ENCODE assay signal across 9 cellular contexts in the genomic region with DNA sequence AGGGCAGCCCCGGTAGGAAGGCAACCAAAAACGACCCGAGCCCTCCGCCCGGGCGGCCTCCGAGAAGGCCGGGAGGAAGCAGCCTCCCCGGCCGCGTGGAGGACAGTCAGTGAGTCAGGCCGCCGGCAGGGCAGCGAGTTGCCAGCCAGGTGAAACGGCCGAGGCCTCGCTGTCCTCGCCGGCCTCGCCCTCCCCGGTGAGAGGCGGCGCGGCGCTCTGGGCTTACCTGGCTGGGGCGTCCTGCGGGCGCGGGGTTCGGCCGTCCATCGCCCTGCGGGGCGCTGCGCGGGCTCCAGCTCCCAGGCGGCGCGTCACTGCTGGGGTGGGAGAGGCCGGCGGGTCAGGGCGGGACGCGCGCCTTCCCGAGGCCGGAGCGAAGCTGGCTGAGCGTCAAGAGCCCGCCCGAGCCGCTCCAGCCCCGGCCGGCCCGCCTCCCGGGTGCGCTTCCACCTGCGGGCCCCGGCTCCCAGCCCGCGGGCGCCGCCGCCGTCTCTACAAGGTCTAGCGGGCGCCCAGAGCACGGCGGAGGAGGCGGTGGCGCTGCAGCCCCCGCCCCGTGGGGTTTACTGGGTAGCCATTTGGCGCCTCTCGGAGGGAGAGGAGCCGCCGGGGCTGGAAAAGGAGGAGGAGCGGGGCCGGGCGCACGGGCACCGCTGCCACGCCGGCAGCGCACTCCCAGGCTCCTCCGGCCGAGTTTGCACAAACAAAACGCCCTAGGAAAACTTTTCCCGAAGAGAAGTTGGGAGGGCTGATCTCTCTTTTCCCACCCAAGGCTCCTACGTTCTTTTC. TPM values are rescaled to one million over a fixed set of nuclear protein-coding genes. Genes with fewer than 3 reads are reported as not detected.
DNase-seq lines count a peak whose midpoint lies in the region; ATAC-seq, FAIRE-seq and TF ChIP-seq lines count a peak whose summit lies in the region.
"Had no signal": no experiment of that assay in that cellular context is flagged by ENCODE, and none has a peak within 500 bp of the region (broad histone marks: within the 10 kb centered on the region; RNA-seq: fewer than 3 reads in every experiment).

No MANE protein-coding gene starts in this region.

- TF ChIP-seq EP300 in GM12878 (IDR thresholded peaks at IDR 0.05; ENCODE audit: borderline replicate concordance in 1 of 2, control insufficient read depth in 1 of 2, low read depth in 2 of 2, low read length in 2 of 2), result no peak

- WGBS in GM12878 (ENCODE audit: insufficient coverage, insufficient replicate concordance, low lambda C conversion rate, missing lambda C conversion rate), result 5% methylated on average over 74 of the region's 90 CpGs

- DNase-seq in DMS79 (lab: John Stamatoyannopoulos, UW), result peak; percentile 25
- peak; percentile 18 for DNase-seq in OCI-LY7 (ENCODE audit: low spot score)
- DNase-seq in GM12878 (ENCODE audit: low read depth, low spot score), result no peak
- DNase-seq in hippocampal formation (lab: John Stamatoyannopoulos, UW), result peak; percentile 16 to 37
- no peak for DNase-seq in OCI-M2 (lab: John Stamatoyannopoulos, UW; ENCODE audit: unreplicated experiment)

- no peak for TF ChIP-seq RAD21 in GM12878 (IDR thresholded peaks at IDR 0.05; ENCODE audit: insufficient read depth, low read depth, low read length)

- CTCF ChIA-PET in OCI-LY7 (lab: Charles Lee; ENCODE audit: unreplicated experiment), result interaction anchor here (0.9 kb wide), 1 partner anchor 101 kb away, joined by 3 read pairs; no protein-coding TSS in a partner anchor
- CTCF ChIA-PET in GM12878 (lab: Yijun Ruan, JAX), result no interaction called here

- H3K27ac ChIP-seq in OCI-LY7 (ENCODE audit: low read depth, low read length, poor library complexity, severe bottlenecking) (no peak overlapping the region), GM12878 (ENCODE audit: control insufficient read depth, insufficient read depth) (no peak overlapping the region), rectal smooth muscle tissue (ENCODE audit: low read depth, low read length) (peak overlapping the region; percentile 83)

- H3K9me2 ChIP-seq in OCI-LY7 (ENCODE audit: insufficient read depth, low read length), result no peaks in the 10 kb centered on the region

- H3K9me3 ChIP-seq in OCI-LY7 (ENCODE audit: low read length) (no peaks in the 10 kb centered on the region), GM12878 (replicated peaks; ENCODE audit: control insufficient read depth, insufficient read depth, low read length) (no peaks in the 10 kb centered on the region)

- POLR2A ChIA-PET in OCI-LY7 (lab: Charles Lee) (interaction anchor here (0.7 to 1.4 kb wide), 13 partner anchors 11 to 129 kb away, joined by 3 to 9 read pairs (median 3); no protein-coding TSS in a partner anchor), GM12878 (lab: Charles Lee) (no interaction called here)

- H4K20me1 ChIP-seq in OCI-LY7 (ENCODE audit: insufficient read depth, low read length) (no peaks in the 10 kb centered on the region), GM12878 (ENCODE audit: control insufficient read depth, insufficient read depth) (no peaks in the 10 kb centered on the region)

- H3K27me3 ChIP-seq in GM12878 (replicated peaks in 1 of 2; ENCODE audit: control insufficient read depth in 2 of 2, insufficient read depth in 2 of 2, low read length in 1 of 2), result peaks cover 5 to 14% of the 10 kb centered on the region in 2 experiments
- no peaks in the 10 kb centered on the region for H3K27me3 ChIP-seq in rectal smooth muscle tissue (ENCODE audit: control insufficient read depth, insufficient read depth, low read length)

- H3K4me2 ChIP-seq in OCI-LY7 (ENCODE audit: low read length), result peak overlapping the region; percentile 72
- H3K4me2 ChIP-seq in GM12878 (ENCODE audit: control insufficient read depth, insufficient read depth), result peak overlapping the region; percentile 79; the same call in 1 of the 2 replicates

- peak; percentile 64 for ATAC-seq in GM19467 (IDR thresholded peaks at IDR 0.05; ENCODE audit: unreplicated experiment)
- peak; percentile 64 for ATAC-seq in HG03521 (IDR thresholded peaks at IDR 0.05; ENCODE audit: unreplicated experiment)
- ATAC-seq in GM12878, result peak; percentile 75

- intact Hi-C loops in OCI-LY7 (cut with micrococcal nuclease; ENCODE audit: unreplicated experiment), result loop anchor here (1.0 to 5.0 kb wide), 4 partner anchors 71 to 361 kb away; partner anchors contain the start of gene SCN3A
- intact Hi-C loops in GM12878 (cut with micrococcal nuclease; ENCODE audit: unreplicated experiment), result no loop called here

- H3K4me3 ChIP-seq in OCI-LY7 (ENCODE audit: low read depth, low read length, poor library complexity, severe bottlenecking), result peak overlapping the region; percentile 65
- peak overlapping the region; percentile 71; the same call in 1 of the 2 replicates for H3K4me3 ChIP-seq in GM12878
- peak overlapping the region; percentile 63 for H3K4me3 ChIP-seq in rectal smooth muscle tissue (ENCODE audit: low read length)

- TF ChIP-seq POLR2A in GM12878 (IDR thresholded peaks at IDR 0.05; ENCODE audit: low read depth, low read length), result no peak

- H3K36me3 ChIP-seq in OCI-LY7 (ENCODE audit: insufficient read depth, low read length) (no peaks in the 10 kb centered on the region), GM12878 (ENCODE audit: control insufficient read depth in 2 of 2, insufficient read depth in 2 of 2, low read length in 1 of 2) (no peaks in the 10 kb centered on the region), rectal smooth muscle tissue (ENCODE audit: control insufficient read depth, insufficient read depth, low read length) (no peaks in the 10 kb centered on the region)

- H3K9ac ChIP-seq in GM12878 (ENCODE audit: control insufficient read depth, insufficient read depth, low read length) (no peak overlapping the region), rectal smooth muscle tissue (ENCODE audit: low read length) (peak overlapping the region; percentile 82)

- TF ChIP-seq CTCF in OCI-LY7 (conservative IDR thresholded peaks at IDR 0.05; ENCODE audit: low read length) (no peak), GM12878 (IDR thresholded peaks at IDR 0.05 in 2 of 3, conservative IDR thresholded peaks at IDR 0.05 in 1 of 3; ENCODE audit: control insufficient read depth in 2 of 3, extremely low read depth in 1 of 3, insufficient read depth in 1 of 3, low read depth in 3 of 3, low read length in 3 of 3) (no peak)

- SMC1A ChIA-PET in GM12878 (lab: Charles Lee; ENCODE audit: uncharacterized antibody, unreplicated experiment), result no interaction called here

- peaks cover 3% of the 10 kb centered on the region for H3K4me1 ChIP-seq in OCI-LY7 (ENCODE audit: insufficient read depth, low read length, poor library complexity, severe bottlenecking)
- no peaks in the 10 kb centered on the region for H3K4me1 ChIP-seq in GM12878 (ENCODE audit: control insufficient read depth, insufficient read depth, low read length)
- no peaks in the 10 kb centered on the region for H3K4me1 ChIP-seq in rectal smooth muscle tissue (ENCODE audit: control insufficient read depth, insufficient read depth, low read length)

- BruUV-seq in OCI-LY7 (replicated peaks; lab: Mats Ljungman, UMichigan) (no TSS peak), GM12878 (replicated peaks; lab: Mats Ljungman, UMichigan) (no TSS peak)

- H3K79me2 ChIP-seq in OCI-LY7 (ENCODE audit: insufficient read depth, low read depth, low read length) (no peaks in the 10 kb centered on the region), GM12878 (ENCODE audit: control insufficient read depth, insufficient read depth, low read length) (no peaks in the 10 kb centered on the region)

- no peak for FAIRE-seq in GM12878 (lab: Jason Lieb, UNC)
- FAIRE-seq: endometrium had no signal

- H2AFZ ChIP-seq in OCI-LY7 (ENCODE audit: low read length) (peak overlapping the region; percentile 38; the same call in 1 of the 2 replicates), GM12878 (ENCODE audit: control insufficient read depth, low read depth, low read length) (no peak overlapping the region; the same call in none of the 2 replicates)

- in situ Hi-C loops in GM12878 (cut with MboI), result no loop called here

- RAD21 ChIA-PET in GM12878 (lab: Charles Lee; ENCODE audit: unreplicated experiment), result no interaction called here

TF ChIP-seq in GM12878, 131 proteins besides CTCF, POLR2A, EP300 and RAD21 (continues in another document):
- TF ChIP-seq LARP7 (IDR thresholded peaks at IDR 0.05) (no peak), ZBED1 (IDR thresholded peaks at IDR 0.05; ENCODE audit: borderline replicate concordance) (no peak), RAD51 (IDR thresholded peaks at IDR 0.05) (no peak), TCF7 (IDR thresholded peaks at IDR 0.05; ENCODE audit: borderline replicate concordance) (no peak), PAX8 (IDR thresholded peaks at IDR 0.05) (no peak), USF2 (IDR thresholded peaks at IDR 0.05; ENCODE audit: borderline replicate concordance, low read depth, low read length) (no peak), ATF7 (IDR thresholded peaks at IDR 0.05; ENCODE audit: low read depth) (no peak), NR2C2 (IDR thresholded peaks at IDR 0.05; ENCODE audit: borderline replicate concordance, control insufficient read depth, insufficient read length, low read depth) (no peak)

RNA-seq across cellular contexts. Expression of gene COBLL1, which starts 0.5 kb away (rescaled TPM):
- 0.79 and 0.88 TPM in 2 replicates for total RNA-seq in OCI-LY7 (2014; rRNA removed; shearing (Covaris generic))
- total RNA-seq in OCI-LY7 (2022) (40.3 and 40.7 TPM in 2 replicates), GM12878 (2014; rRNA removed) (not detected in 2 replicates), GM12878 (2014; rRNA removed; fragmentation: Illumina TruSeq; extraction: Trizol) (not detected in 2 replicates), GM12878 (2021) (0.32 and 0.46 TPM in 2 replicates)
- total RNA-seq in GM12878 (2013; cell fraction: nucleolus; rRNA removed), result not detected in 2 replicates
- not detected for polyA plus RNA-seq in GM12878 (2011; ENCODE audit: low read depth)
- polyA plus RNA-seq in GM12878 (2011; rRNA removed) (not detected in 2 replicates), GM12878 (2014; fragmentation: Illumina TruSeq; extraction: Trizol) (not detected in 2 replicates), GM12878 (2014; fragmentation: Nextera tagmentation; extraction: Ambion mirVana) (not detected), GM12878 (2014; rRNA removed) (not detected in 2 replicates), GM12878 (2016; fragmentation: Nextera tagmentation; extraction: Ambion mirVana) (not detected)
- polyA plus RNA-seq in GM12878 (2011; cell fraction: cytosol; rRNA removed), result not detected in 2 replicates
- not detected in 2 replicates for polyA plus RNA-seq in GM12878 (2011; cell fraction: nucleus; rRNA removed)
- not detected in 2 replicates for polyA plus RNA-seq in GM12878 (2012)
- not detected in 2 replicates for polyA minus RNA-seq in GM12878 (2011; rRNA and poly(A)+ RNA removed)
- polyA minus RNA-seq in GM12878 (2011; cell fraction: cytosol; rRNA and poly(A)+ RNA removed), result not detected in 2 replicates
- not detected in 2 replicates for polyA minus RNA-seq in GM12878 (2011; cell fraction: nucleus; rRNA and poly(A)+ RNA removed)

Comparison
In these comparisons a context has a peak if more than half of its experiments do, and no peak if none do; other contexts are left out.
1. DNase-seq: peak in DMS79 (single experiment), OCI-LY7 (single experiment) and hippocampal formation (2 of 2); none in GM12878 (single experiment) and OCI-M2 (single experiment).
2. Peak in every context shown above with its lines, with median percentiles within 50 percentile points of each other: ATAC-seq and H3K4me3 ChIP-seq.